In the genomic region with DNA sequence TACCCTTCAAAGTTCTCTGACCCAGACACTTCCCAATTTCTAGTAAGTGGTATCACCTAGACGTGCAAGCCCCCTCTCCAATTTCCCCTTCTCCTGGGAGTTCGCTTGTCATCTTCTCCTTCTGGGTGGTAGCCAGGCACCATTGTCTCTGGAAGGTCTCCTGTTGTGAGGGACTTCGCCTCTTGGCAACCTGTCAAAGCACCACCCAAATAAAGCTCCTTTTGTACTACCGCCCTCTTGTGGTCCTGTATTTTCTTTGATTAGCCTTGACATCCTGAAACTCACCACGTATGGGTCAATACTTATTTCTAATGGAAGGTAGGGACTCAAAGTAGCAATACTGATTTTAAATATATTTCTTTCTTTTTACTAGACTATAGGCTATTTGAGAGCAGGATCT, we compare ENCODE assay signal across 8 cellular contexts. TPM values are rescaled to one million over a fixed set of nuclear protein-coding genes. Genes with fewer than 3 reads are reported as not detected.
A peak's percentile ranks its signal among the peaks of the same experiment; 100 is the strongest.
DNase-seq lines count a peak whose midpoint lies in the region; ATAC-seq and TF ChIP-seq lines count a peak whose summit lies in the region.

No MANE protein-coding gene starts in this region.

- H4K20me1 ChIP-seq in osteoblast (ENCODE audit: insufficient read depth, low read length), result no peaks in the 10 kb centered on the region

- peak; percentile 36 for TF ChIP-seq CTCF in GM20000 (IDR thresholded peaks at IDR 0.05; ENCODE audit: extremely low read depth, missing control alignments)
- TF ChIP-seq CTCF in osteoblast (IDR thresholded peaks at IDR 0.05; ENCODE audit: extremely low read depth, low read depth, low read length), result peak; percentile 50

- H3K27ac Mint-ChIP-seq in activated CD8-positive, alpha-beta memory T cell treated with anti-CD3 and anti-CD28 coated beads, Interleukin-2, amount 10 ng/mL, durations not matched to agents 7 days and 5 days, result no peak overlapping the region
- no peak overlapping the region for H3K27ac Mint-ChIP-seq in stimulated activated memory B cell treated with anti-CD40 and anti-IgM and Interleukin-4, amounts not matched to agents 10 μg/mL and 1 μg/mL and 100 μg/mL, for 72 hours

- no peak overlapping the region for H3K4me3 Mint-ChIP-seq in activated CD8-positive, alpha-beta memory T cell treated with anti-CD3 and anti-CD28 coated beads, Interleukin-2, amount 10 ng/mL, durations not matched to agents 7 days and 5 days
- no peak overlapping the region for H3K4me3 Mint-ChIP-seq in stimulated activated memory B cell treated with anti-CD40 and anti-IgM and Interleukin-4, amounts not matched to agents 10 μg/mL and 1 μg/mL and 100 μg/mL, for 72 hours

- H3K9ac ChIP-seq in NT2/D1 (ENCODE audit: insufficient read length, low read depth), result no peak overlapping the region

- CTCF ChIA-PET in activated CD8-positive, alpha-beta memory T cell treated with anti-CD3 and anti-CD28 coated beads, Interleukin-2, amount 10 ng/mL, durations not matched to agents 7 days and 5 days (lab: Charles Lee), result interaction anchor here (0.7 to 4.9 kb wide), 14 partner anchors 8 to 316 kb away, joined by 3 to 38 read pairs (median 4); partner anchors contain the start of gene GPC5

- no peaks in the 10 kb centered on the region for H3K36me3 Mint-ChIP-seq in activated CD8-positive, alpha-beta memory T cell treated with anti-CD3 and anti-CD28 coated beads, Interleukin-2, amount 10 ng/mL, durations not matched to agents 7 days and 5 days
- peaks cover 6% of the 10 kb centered on the region for H3K36me3 Mint-ChIP-seq in stimulated activated memory B cell treated with anti-CD40 and anti-IgM and Interleukin-4, amounts not matched to agents 10 μg/mL and 1 μg/mL and 100 μg/mL, for 72 hours

- ATAC-seq in activated CD8-positive, alpha-beta memory T cell treated with anti-CD3 and anti-CD28 coated beads, Interleukin-2, amount 10 ng/mL, durations not matched to agents 7 days and 5 days, result peak; percentile 71
- ATAC-seq in HG03521 (IDR thresholded peaks at IDR 0.05; ENCODE audit: unreplicated experiment), result peak; percentile 61
- ATAC-seq in stimulated activated memory B cell treated with anti-CD40 and anti-IgM and Interleukin-4, amounts not matched to agents 10 μg/mL and 1 μg/mL and 100 μg/mL, for 72 hours, result no peak

- no peaks in the 10 kb centered on the region for H3K4me1 ChIP-seq in NT2/D1 (ENCODE audit: insufficient read depth, insufficient read length)
- H3K4me1 ChIP-seq in osteoblast (ENCODE audit: insufficient read depth, low read length), result no peaks in the 10 kb centered on the region

- H3K27me3 Mint-ChIP-seq in activated CD8-positive, alpha-beta memory T cell treated with anti-CD3 and anti-CD28 coated beads, Interleukin-2, amount 10 ng/mL, durations not matched to agents 7 days and 5 days, result peaks cover 39% of the 10 kb centered on the region
- no peaks in the 10 kb centered on the region for H3K27me3 Mint-ChIP-seq in stimulated activated memory B cell treated with anti-CD40 and anti-IgM and Interleukin-4, amounts not matched to agents 10 μg/mL and 1 μg/mL and 100 μg/mL, for 72 hours

- H3K27me3 ChIP-seq in NT2/D1 (ENCODE audit: insufficient read depth, insufficient read length), result no peaks in the 10 kb centered on the region
- H3K27me3 ChIP-seq in osteoblast (ENCODE audit: insufficient read depth, low read length), result no peaks in the 10 kb centered on the region

- H3K9me3 Mint-ChIP-seq in activated CD8-positive, alpha-beta memory T cell treated with anti-CD3 and anti-CD28 coated beads, Interleukin-2, amount 10 ng/mL, durations not matched to agents 7 days and 5 days (ENCODE audit: low read depth), result no peaks in the 10 kb centered on the region
- H3K9me3 Mint-ChIP-seq in stimulated activated memory B cell treated with anti-CD40 and anti-IgM and Interleukin-4, amounts not matched to agents 10 μg/mL and 1 μg/mL and 100 μg/mL, for 72 hours, result peaks cover 3% of the 10 kb centered on the region

- H3K4me1 Mint-ChIP-seq in activated CD8-positive, alpha-beta memory T cell treated with anti-CD3 and anti-CD28 coated beads, Interleukin-2, amount 10 ng/mL, durations not matched to agents 7 days and 5 days, result no peaks in the 10 kb centered on the region
- H3K4me1 Mint-ChIP-seq in stimulated activated memory B cell treated with anti-CD40 and anti-IgM and Interleukin-4, amounts not matched to agents 10 μg/mL and 1 μg/mL and 100 μg/mL, for 72 hours, result peaks cover 27% of the 10 kb centered on the region

- no peak overlapping the region for H3K4me2 ChIP-seq in osteoblast (ENCODE audit: insufficient read depth, low read length)

- peak; percentile 46 for DNase-seq in activated CD8-positive, alpha-beta memory T cell treated with anti-CD3 and anti-CD28 coated beads, Interleukin-2, amount 10 ng/mL, durations not matched to agents 7 days and 5 days
- DNase-seq in activated CD8-positive, alpha-beta memory T cell treated with anti-CD3 and anti-CD28 coated beads for 24 hours, result no peak
- DNase-seq in GM20000 (ENCODE audit: low spot score), result peak; percentile 43
- peak; percentile 70 for DNase-seq in NT2/D1 (ENCODE audit: low read depth, low spot score)
- peak; percentile 68 for DNase-seq in dermis blood vessel endothelial cell
- no peak for DNase-seq in osteoblast (ENCODE audit: insufficient read length, low spot score, missing footprints)

- H3K36me3 ChIP-seq in NT2/D1 (ENCODE audit: insufficient read depth, insufficient read length, low read length) (no peaks in the 10 kb centered on the region), osteoblast (ENCODE audit: insufficient read depth, low read length) (no peaks in the 10 kb centered on the region)

- no peak overlapping the region for H3K4me3 ChIP-seq in NT2/D1 (ENCODE audit: insufficient read length, low read depth)
- H3K4me3 ChIP-seq in osteoblast (ENCODE audit: insufficient read depth, low read length), result no peak overlapping the region

- no peak overlapping the region for H2AFZ ChIP-seq in osteoblast (ENCODE audit: low read length)

- no peaks in the 10 kb centered on the region for H3K9me3 ChIP-seq in NT2/D1 (ENCODE audit: insufficient read depth, low read length)
- H3K9me3 ChIP-seq in osteoblast (ENCODE audit: low read depth, low read length), result no peaks in the 10 kb centered on the region

- no peak overlapping the region for H3K27ac ChIP-seq in osteoblast (ENCODE audit: low read depth, low read length)

- no peaks in the 10 kb centered on the region for H3K79me2 ChIP-seq in osteoblast (ENCODE audit: insufficient read depth, low read length)

RNA-seq across cellular contexts. Expression of gene GPC5, which starts 8.2 kb away (rescaled TPM):
- total RNA-seq in activated CD8-positive, alpha-beta memory T cell treated with anti-CD3 and anti-CD28 coated beads, Interleukin-2, amount 10 ng/mL, durations not matched to agents 7 days and 5 days, result not detected
- total RNA-seq in dermis blood vessel endothelial cell (0.23 and 0.34 TPM in 2 replicates), osteoblast (0.29 and 0.36 TPM in 2 replicates)

RNA-seq across cellular contexts. Expression of gene MIR17HG, which starts 59.1 kb away (rescaled TPM):
- total RNA-seq in activated CD8-positive, alpha-beta memory T cell treated with anti-CD3 and anti-CD28 coated beads, Interleukin-2, amount 10 ng/mL, durations not matched to agents 7 days and 5 days, result 10 to 100 TPM in 1 of 2 experiments, 1 to 10 TPM in 1; 8.4 to 15.5 TPM
- total RNA-seq in dermis blood vessel endothelial cell (5.4 and 13.1 TPM in 2 replicates), osteoblast (3.2 and 4.0 TPM in 2 replicates)

Comparison
In these comparisons a context has a peak if more than half of its experiments do, and no peak if none do; other contexts are left out.
1. DNase-seq: peak in activated CD8-positive, alpha-beta memory T cell treated with anti-CD3 and anti-CD28 coated beads, Interleukin-2, amount 10 ng/mL, durations not matched to agents 7 days and 5 days (single experiment), GM20000 (single experiment), NT2/D1 (single experiment) and dermis blood vessel endothelial cell (single experiment); none in activated CD8-positive, alpha-beta memory T cell treated with anti-CD3 and anti-CD28 coated beads for 24 hours (single experiment) and osteoblast (single experiment).